8 cellular contexts compared by ENCODE assay signal in genomic region chr4:140153744-140154571, GRCh38. TPM values are rescaled to one million over a fixed set of nuclear protein-coding genes. Genes with fewer than 3 reads are reported as not detected.
A peak's percentile ranks its signal among the peaks of the same experiment; 100 is the strongest.
DNase-seq lines count a peak whose midpoint lies in the region; ATAC-seq, FAIRE-seq and TF ChIP-seq lines count a peak whose summit lies in the region.

MAML3 (minus strand) TSS chr4:140154184; CDS start chr4:140153327, 857 bp downstream.

- no peak for FAIRE-seq in keratinocyte (lab: Jason Lieb, UNC)

- in situ Hi-C loops in GM13977 (cut with MboI; ENCODE audit: low pct_unique_long_range_greater_than_20kb, low sequenced_read_pairs, unreplicated experiment), result no loop called here

- intact Hi-C loops in spleen (cut with DNase I; ENCODE audit: low total_unique reads), result loop anchor here (5.0 to 10.0 kb wide), 2 partner anchors 98 to 419 kb away; no protein-coding TSS in a partner anchor

- ATAC-seq in HG03354 (IDR thresholded peaks at IDR 0.05; ENCODE audit: poor library complexity, severe bottlenecking, unreplicated experiment), result peak; percentile 52
- ATAC-seq in GM18873 (IDR thresholded peaks at IDR 0.05; ENCODE audit: low FRiP score, unreplicated experiment), result no peak

- peaks cover 5% of the 10 kb centered on the region for H3K27me3 ChIP-seq in keratinocyte (ENCODE audit: control insufficient read depth, extremely low read depth, insufficient read depth, low read length)
- peaks cover 0 to 67% (median 8%) of the 10 kb centered on the region in 7 donors for H3K27me3 ChIP-seq in spleen (replicated peaks in 1 of 7)

- H3K36me3 ChIP-seq in keratinocyte (ENCODE audit: control insufficient read depth in 2 of 2, extremely low read depth in 1 of 2, insufficient read depth in 2 of 2, low read length in 2 of 2) (no peaks in the 10 kb centered on the region), spleen (no peaks in the 10 kb centered on the region)

- H3K4me3 ChIP-seq in keratinocyte (ENCODE audit: control insufficient read depth in 2 of 3, extremely low read depth in 1 of 3, insufficient read depth in 2 of 3, low read depth in 1 of 3, low read length in 3 of 3) (peak within 1 kb of the TSS; percentile 81 to 96 (median 93)), spleen (peak within 1 kb of the TSS; percentile 60 to 89 (median 76))

- H3K9me3 ChIP-seq in keratinocyte (ENCODE audit: control insufficient read depth, low read depth, low read length) (no peaks in the 10 kb centered on the region), spleen (no peaks in the 10 kb centered on the region)

- no peaks in the 10 kb centered on the region for H4K20me1 ChIP-seq in keratinocyte (ENCODE audit: control insufficient read depth, extremely low read depth, insufficient read depth, low read length)

- H3K4me2 ChIP-seq in keratinocyte (ENCODE audit: control insufficient read depth, extremely low read depth, insufficient read depth, low read depth, low read length), result peak within 1 kb of the TSS; percentile 99

- peak within 1 kb of the TSS; percentile 47 for H3K27ac ChIP-seq in keratinocyte (ENCODE audit: control insufficient read depth, insufficient read depth, low read length)
- peak within 1 kb of the TSS; percentile 93 to 99 (median 98) for H3K27ac ChIP-seq in spleen

- WGBS in spleen, 5 donors, result 0 to 1% (median 1%) methylated on average over 48 to 78 of the region's 78 CpGs

- peak within 1 kb of the TSS; percentile 75 for H3K9ac ChIP-seq in keratinocyte (ENCODE audit: control insufficient read depth, extremely low read depth, insufficient read depth, low read length)

- peak; percentile 54 for DNase-seq in GM13977 (ENCODE audit: low spot score)
- DNase-seq in NCI-H510A (lab: John Stamatoyannopoulos, UW), result peak; percentile 91
- peak; percentile 75 for DNase-seq in activated CD4-positive, alpha-beta T cell treated with anti-CD3 and anti-CD28 coated beads for 1 hour
- DNase-seq in cerebellar cortex (ENCODE audit: low spot score), result peak; percentile 89
- no peak for DNase-seq in keratinocyte (ENCODE audit: low read depth, low spot score)
- DNase-seq in spleen, result peak; percentile 96

- H3K9me1 ChIP-seq in keratinocyte (ENCODE audit: control insufficient read depth, extremely low read depth, insufficient read depth, low read length), result no peaks in the 10 kb centered on the region

- dilution Hi-C loops in keratinocyte (cut with MboI; ENCODE audit: extremely low pct_ligation_motif_present, low sequenced_read_pairs), result no loop called here

- TF ChIP-seq CTCF in GM13977 (IDR thresholded peaks at IDR 0.05; ENCODE audit: extremely low read depth, insufficient read depth, missing control alignments) (no peak), keratinocyte (optimal IDR thresholded peaks at IDR 0.05 in 1 of 3, IDR thresholded peaks at IDR 0.05 in 1 of 3, conservative IDR thresholded peaks at IDR 0.05 in 1 of 3; ENCODE audit: extremely low read depth in 1 of 3, insufficient read depth in 2 of 3, low read length in 3 of 3) (no peak), spleen (IDR thresholded peaks at IDR 0.05 in 8 of 11, conservative IDR thresholded peaks at IDR 0.05 in 3 of 11) (peak in 1 of 11 experiments; percentile 14)

- peak in 2 of 3 donors; percentile 66 to 81 for TF ChIP-seq POLR2A in spleen (IDR thresholded peaks at IDR 0.05)

- no peaks in the 10 kb centered on the region for H3K79me2 ChIP-seq in keratinocyte (ENCODE audit: control insufficient read depth, insufficient read depth, low read length)

- H2AFZ ChIP-seq in keratinocyte (ENCODE audit: control insufficient read depth, low read length), result peak within 1 kb of the TSS; percentile 94

- peaks cover 8% of the 10 kb centered on the region for H3K4me1 ChIP-seq in keratinocyte (ENCODE audit: control insufficient read depth, extremely low read depth, insufficient read depth, low read length)
- peaks cover 0 to 86% (median 46%) of the 10 kb centered on the region in 6 donors for H3K4me1 ChIP-seq in spleen

RNA-seq across cellular contexts. Expression of gene MAML3, which starts in this region (rescaled TPM):
- polyA plus RNA-seq in keratinocyte (0.27 to 0.68 TPM (median 0.34 TPM) in 3 replicates), spleen (1 to 10 TPM in 1 of 3 donors, under 1 TPM in 2; 0.63 to 1.6 (median 0.83) TPM)
- 1.6 TPM for polyA plus RNA-seq in keratinocyte (2011; ENCODE audit: low read depth)
- polyA plus RNA-seq in keratinocyte (2011; cell fraction: cytosol; rRNA removed), result 0.30 and 0.39 TPM in 2 replicates
- 0.67 and 0.71 TPM in 2 replicates for polyA plus RNA-seq in keratinocyte (2011; cell fraction: nucleus; rRNA removed)
- polyA plus RNA-seq in keratinocyte (2012; ENCODE audit: low replicate concordance), result 0.26 and 1.4 TPM in 2 replicates
- polyA minus RNA-seq in keratinocyte, result 0.30 to 3.6 TPM (median 0.49 TPM) in 3 replicates
- not detected for polyA minus RNA-seq in keratinocyte (2011; cell fraction: cytosol; rRNA and poly(A)+ RNA removed)
- 1.1 and 1.6 TPM in 2 replicates for polyA minus RNA-seq in keratinocyte (2011; cell fraction: nucleus; rRNA and poly(A)+ RNA removed)
- 10 to 100 TPM in 6 of 7 donors, 1 to 10 TPM in 1; 6.7 to 18.4 (median 14.7) TPM for total RNA-seq in spleen
